Comparison of ENCODE assay signal across 2 cellular contexts in the genomic region with DNA sequence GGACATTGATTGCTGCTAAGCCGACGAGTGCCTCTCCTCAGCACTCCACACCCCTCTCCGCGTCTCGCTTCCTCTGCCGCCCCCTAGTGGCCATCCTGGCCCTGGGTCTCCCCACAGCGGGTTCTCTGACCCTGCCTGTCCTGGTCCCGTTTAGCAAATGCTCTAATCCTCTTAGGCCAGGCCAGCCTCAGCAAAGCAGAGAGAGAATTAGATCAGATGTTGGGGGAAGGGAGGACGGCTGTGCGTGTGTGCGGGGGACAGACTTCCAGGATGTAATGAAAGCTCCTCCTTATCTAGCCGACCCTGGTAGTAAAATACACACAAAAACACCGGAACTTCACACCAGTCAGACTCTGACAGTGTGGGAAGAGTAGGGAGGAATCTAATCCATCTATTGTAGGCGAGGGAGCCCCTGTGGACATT.
TF ChIP-seq lines count a peak whose summit lies in the region.

No MANE protein-coding gene starts in this region.

TF ChIP-seq in HEK293T, 16 proteins besides CTCF, POLR2A, EP300 and RAD21:
- TF ChIP-seq HDGF (IDR thresholded peaks at IDR 0.05; ENCODE audit: borderline replicate concordance) = no peak
- no peak for TF ChIP-seq LEF1 (IDR thresholded peaks at IDR 0.05; ENCODE audit: borderline replicate concordance)
- TF ChIP-seq TARDBP (IDR thresholded peaks at IDR 0.05) = no peak
- no peak for TF ChIP-seq SUZ12 (IDR thresholded peaks at IDR 0.05)
- no peak for TF ChIP-seq NFRKB (IDR thresholded peaks at IDR 0.05)
- no peak for TF ChIP-seq FOXM1 (IDR thresholded peaks at IDR 0.05; ENCODE audit: borderline replicate concordance)
- no peak for TF ChIP-seq ZNF384 (IDR thresholded peaks at IDR 0.05)
- TF ChIP-seq FOXA1 (IDR thresholded peaks at IDR 0.05) = no peak
- no peak for TF ChIP-seq L3MBTL2 (conservative IDR thresholded peaks at IDR 0.05)
- no peak for TF ChIP-seq FOXK2 (IDR thresholded peaks at IDR 0.05)

TF ChIP-seq in H1, 55 proteins besides CTCF, POLR2A, EP300 and RAD21:
- TF ChIP-seq TCF12 (IDR thresholded peaks at IDR 0.05; ENCODE audit: low read depth, low read length) (peak; percentile 52; the same call in 1 of the 2 replicates), SIN3A (conservative IDR thresholded peaks at IDR 0.05 in 1 of 2, IDR thresholded peaks at IDR 0.05 in 1 of 2; ENCODE audit: low read depth in 1 of 2, low read length in 2 of 2) (0 out of 4 replicates have a peak, but pooled peaks of 1 of the 2 experiments have one; percentile 41), SIRT6 (IDR thresholded peaks at IDR 0.05; ENCODE audit: low read length) (no peak), CTBP2 (IDR thresholded peaks at IDR 0.05; ENCODE audit: borderline replicate concordance, insufficient read depth, insufficient read length, low read length) (peak; percentile 60), CHD2 (IDR thresholded peaks at IDR 0.05; ENCODE audit: low read length) (no peak), TAF1 (IDR thresholded peaks at IDR 0.05; ENCODE audit: low read depth, low read length) (0 out of 2 replicates have a peak, but pooled peaks have one; percentile 54), RBBP5 (IDR thresholded peaks at IDR 0.05; ENCODE audit: borderline replicate concordance, low read depth, low read length) (peak; percentile 51; the same call in 1 of the 2 replicates), NANOG (IDR thresholded peaks at IDR 0.05; ENCODE audit: insufficient read depth, low read depth, low read length, poor library complexity, severe bottlenecking) (peak; percentile 9), POLR2AphosphoS5 (IDR thresholded peaks at IDR 0.05; ENCODE audit: low read depth, low read length) (no peak), ASH2L (IDR thresholded peaks at IDR 0.05; ENCODE audit: low read length) (peak; percentile 82), SP1 (IDR thresholded peaks at IDR 0.05; ENCODE audit: low read depth, low read length) (peak; percentile 39; the same call in 1 of the 2 replicates), JUND (IDR thresholded peaks at IDR 0.05; ENCODE audit: low read length) (peak; percentile 44; the same call in 1 of the 2 replicates), TEAD4 (IDR thresholded peaks at IDR 0.05; ENCODE audit: low read depth, low read length) (no peak), YY1 (IDR thresholded peaks at IDR 0.05; ENCODE audit: low read depth, low read length) (0 out of 2 replicates have a peak, but pooled peaks have one; percentile 32), HDAC2 (IDR thresholded peaks at IDR 0.05; ENCODE audit: borderline replicate concordance in 1 of 2, low read depth in 2 of 2, low read length in 2 of 2) (0 out of 4 replicates have a peak, but pooled peaks of 1 of the 2 experiments have one; percentile 24), SP2 (IDR thresholded peaks at IDR 0.05; ENCODE audit: low read length) (no peak)
